ENCODE assay signal across 7 cellular contexts in the genomic region with DNA sequence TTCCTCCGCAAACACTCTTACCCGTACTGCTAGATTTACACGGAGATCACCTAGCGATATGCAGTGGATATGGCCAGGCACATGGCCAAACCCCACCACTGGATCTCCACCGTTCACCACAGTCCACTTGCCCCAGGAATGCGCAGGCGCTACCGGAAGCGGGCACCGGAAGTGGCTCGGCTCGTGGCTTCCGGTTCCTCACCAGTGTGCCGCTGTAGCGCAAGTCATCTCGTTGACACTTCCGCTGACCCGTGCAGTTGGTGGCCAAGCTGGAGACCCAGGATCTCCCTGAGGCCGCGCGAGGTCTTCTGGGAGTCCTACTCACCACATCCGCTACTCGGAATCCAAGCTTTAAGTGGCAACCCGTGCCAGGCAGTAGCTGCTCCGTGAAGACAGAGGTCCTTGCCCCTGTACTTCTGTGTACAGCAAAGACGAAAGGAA.
DNase-seq lines count a peak whose midpoint lies in the region; ATAC-seq lines count a peak whose summit lies in the region.

No MANE protein-coding gene starts in this region.

- peak; percentile 34 for DNase-seq in NCI-H2171 (lab: John Stamatoyannopoulos, UW)
- DNase-seq in activated effector memory CD4-positive, alpha-beta T cell treated with Interleukin-2 at 50 U/mL for 16 hours, result peak; percentile 40
- DNase-seq in iris pigment epithelial cell (ENCODE audit: low read depth), result peak; percentile 52
- DNase-seq in stimulated activated CD8-positive, alpha-beta memory T cell treated with anti-CD3 and anti-CD28 coated beads, Interleukin-2, amount 100 ng/mL, for 1 hour (ENCODE audit: low read depth in 2 of 2), result peak; percentile 3 to 24
- no peak for DNase-seq in SIG-M5 (lab: John Stamatoyannopoulos, UW)

- ATAC-seq in GM19023 (IDR thresholded peaks at IDR 0.05; ENCODE audit: unreplicated experiment), result no peak
- no peak for ATAC-seq in HG03521 (IDR thresholded peaks at IDR 0.05; ENCODE audit: unreplicated experiment)
